In the genomic region with DNA sequence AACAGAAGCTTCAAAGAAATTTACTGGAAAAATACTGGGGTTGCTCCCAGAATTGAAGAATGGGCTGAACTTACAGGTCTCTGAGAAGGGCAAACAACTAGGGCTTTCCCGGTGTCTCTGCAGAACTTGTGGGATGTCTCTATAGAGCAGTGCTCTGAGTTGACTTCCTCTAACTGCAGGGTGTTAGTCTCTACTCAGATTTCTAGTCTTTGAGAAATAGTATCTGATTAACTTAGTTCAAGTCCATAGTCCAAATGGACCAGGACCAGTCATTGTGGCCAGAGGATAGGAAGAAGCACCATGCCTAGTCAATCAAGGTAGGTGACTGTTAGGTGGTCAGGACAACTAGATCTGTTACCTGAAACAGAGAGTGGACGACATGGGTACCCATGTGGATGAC, we compare ENCODE assay signal across 1 cellular context.
TF ChIP-seq lines count a peak whose summit lies in the region.

No MANE protein-coding gene starts in this region.

TF ChIP-seq in HepG2, 621 proteins besides CTCF, POLR2A, EP300 and RAD21:
- TF ChIP-seq CBX1 (IDR thresholded peaks at IDR 0.05; ENCODE audit: low read depth): no peak
- TF ChIP-seq NCOA2 (CRISPR knock-in tag; IDR thresholded peaks at IDR 0.05): 0 out of 2 replicates have a peak, but pooled peaks have one; percentile 5
